ENCODE assay signal across 9 cellular contexts in genomic region chr11:111819161-111820058, GRCh38. TPM values are rescaled to one million over a fixed set of nuclear protein-coding genes. Genes with fewer than 3 reads are reported as not detected.
DNase-seq lines count a peak whose midpoint lies in the region; ATAC-seq lines count a peak whose summit lies in the region.
"Had no signal": no experiment of that assay in that cellular context is flagged by ENCODE, and none has a peak within 500 bp of the region (broad histone marks: within the 10 kb centered on the region; RNA-seq: fewer than 3 reads in every experiment).

No MANE protein-coding gene starts in this region.

- no peak overlapping the region for H3K4me3 ChIP-seq in skin epidermis

- DNase-seq in HCEC 1CT (peak; percentile 80), amniotic stem cell (lab: John Stamatoyannopoulos, UW) (peak; percentile 26), left cardiac atrium (peak; percentile 55), NCI-H510A treated with DMSO at 0.1 percent for 48 hours (lab: John Stamatoyannopoulos, UW) (no peak), NCI-H2107 treated with DMSO at 0.1 percent for 48 hours (lab: John Stamatoyannopoulos, UW; ENCODE audit: unreplicated experiment) (no peak), COLO668 (lab: John Stamatoyannopoulos, UW; ENCODE audit: unreplicated experiment) (no peak)
- DNase-seq: mesendoderm had no signal

- ATAC-seq in left cardiac atrium: peak; percentile 87 to 88
- no peak for ATAC-seq in GM21576 (IDR thresholded peaks at IDR 0.05; ENCODE audit: unreplicated experiment)

- intact Hi-C loops in left cardiac atrium (cut with DNase I): loop anchor here in 1 of 2 donors (2.0 kb wide), 1 partner anchor 31 kb away; no protein-coding TSS in a partner anchor

- H3K27ac ChIP-seq in skin epidermis: peak overlapping the region in 12 of 21 experiments; percentile 11 to 80 (median 50)

RNA-seq across cellular contexts. Expression of gene ALG9, which starts 52.0 kb away (rescaled TPM):
- 100 to 1,000 TPM in 1 of 2 donors, 10 to 100 TPM in 1; 31.5 to 116 TPM for total RNA-seq in left cardiac atrium

RNA-seq across cellular contexts. Expression of gene PPP2R1B, which starts 53.2 kb away (rescaled TPM):
- 10 to 100 TPM; 30.3 to 37.2 TPM for total RNA-seq in left cardiac atrium

RNA-seq across cellular contexts. Expression of gene FDXACB1, which starts 59.6 kb away (rescaled TPM):
- total RNA-seq in left cardiac atrium: 1 to 10 TPM; 1.0 to 1.2 TPM

RNA-seq across cellular contexts. Expression of gene CFAP68, which starts 59.9 kb away (rescaled TPM):
- 10 to 100 TPM; 17.1 to 22.2 TPM for total RNA-seq in left cardiac atrium

Comparison
In these comparisons a context has a peak if more than half of its experiments do, and no peak if none do; other contexts are left out.
1. DNase-seq: peak in HCEC 1CT (single experiment), amniotic stem cell (single experiment) and left cardiac atrium (single experiment); none in NCI-H510A treated with DMSO at 0.1 percent for 48 hours (single experiment), NCI-H2107 treated with DMSO at 0.1 percent for 48 hours (single experiment) and COLO668 (single experiment).